Comparison of ENCODE assay signal across 31 cellular contexts in the genomic region with DNA sequence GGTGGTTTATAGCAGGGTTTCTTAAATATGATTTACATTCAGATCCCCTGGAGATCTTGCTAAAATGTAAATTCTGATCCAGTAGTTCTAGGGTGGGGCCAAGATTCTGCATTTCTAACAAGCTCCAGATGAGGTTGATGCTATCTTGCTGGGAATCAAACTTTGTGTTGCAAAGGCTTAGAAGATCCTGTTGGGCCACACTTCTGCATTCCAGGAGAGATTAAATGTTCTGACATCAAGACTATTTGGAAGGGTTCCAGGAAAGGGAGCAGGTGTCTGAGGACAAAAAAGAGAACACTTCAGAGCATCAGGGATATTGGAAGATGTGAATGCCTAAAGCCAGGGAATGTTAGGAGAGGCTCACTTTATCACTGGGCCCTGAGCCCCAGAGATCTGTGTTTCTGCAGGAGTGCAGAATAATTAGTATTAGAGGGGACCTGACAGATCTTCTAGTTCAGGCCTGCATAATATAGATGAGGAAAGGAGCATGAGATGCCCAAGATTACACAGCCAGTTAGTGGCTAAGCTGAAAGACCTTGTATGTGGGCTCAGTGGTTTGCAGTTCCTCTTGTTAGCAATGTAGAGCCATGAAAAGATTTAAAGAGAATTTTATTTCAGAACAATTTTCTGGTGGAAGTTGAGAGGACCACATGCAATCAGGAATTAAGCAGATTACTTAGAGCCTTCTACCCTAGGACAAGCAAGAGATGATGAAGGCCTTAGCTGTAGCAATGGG. TPM values are rescaled to one million over a fixed set of nuclear protein-coding genes. Genes with fewer than 3 reads are reported as not detected.
A peak's percentile ranks its signal among the peaks of the same experiment; 100 is the strongest.
DNase-seq lines count a peak whose midpoint lies in the region; ATAC-seq lines count a peak whose summit lies in the region.
"Had no signal": no experiment of that assay in that cellular context is flagged by ENCODE, and none has a peak within 500 bp of the region (broad histone marks: within the 10 kb centered on the region; RNA-seq: fewer than 3 reads in every experiment).

No MANE protein-coding gene starts in this region.

- H3K27ac ChIP-seq in mesenchymal stem cell (ENCODE audit: low read length, poor library complexity, severe bottlenecking) = no peak overlapping the region
- H3K27ac ChIP-seq: heart right ventricle, HL-60, upper lobe of right lung had no signal

- no peak for ATAC-seq in T-helper 17 cell
- no peak for ATAC-seq in memory B cell (ENCODE audit: low read depth)
- ATAC-seq in GM19467 (IDR thresholded peaks at IDR 0.05; ENCODE audit: unreplicated experiment) = no peak
- ATAC-seq: heart right ventricle; HepG2; left lobe of liver; naive thymus-derived CD8-positive, alpha-beta T cell; upper lobe of right lung had no signal

- H3K4ac ChIP-seq in mesenchymal stem cell (ENCODE audit: low read depth in 1 of 2, low read length in 2 of 2) = no peak overlapping the region

- no peak overlapping the region for H2BK5ac ChIP-seq in mesenchymal stem cell (ENCODE audit: low read depth, low read length, poor library complexity, severe bottlenecking)

- H2BK15ac ChIP-seq in mesenchymal stem cell (ENCODE audit: low read depth, poor library complexity, severe bottlenecking) = no peak overlapping the region

- no peak overlapping the region for H3K14ac ChIP-seq in mesenchymal stem cell (ENCODE audit: low read length in 2 of 2)

- H3K23ac ChIP-seq in mesenchymal stem cell (ENCODE audit: low read length in 2 of 2) = no peak overlapping the region

- H3K4me1 Mint-ChIP-seq in T-helper 17 cell (peaks cover 6% of the 10 kb centered on the region), memory B cell (peaks cover 65% of the 10 kb centered on the region)

- no peaks in the 10 kb centered on the region for H3K9me3 ChIP-seq in T-helper 17 cell (ENCODE audit: control insufficient read depth, low read length, poor library complexity, severe bottlenecking)
- no peaks in the 10 kb centered on the region for H3K9me3 ChIP-seq in mesenchymal stem cell (ENCODE audit: control insufficient read depth, low read length)
- H3K9me3 ChIP-seq: heart right ventricle, upper lobe of right lung had no signal

- H3K9ac ChIP-seq in mesenchymal stem cell (ENCODE audit: low read length) = no peak overlapping the region

- H3K27ac Mint-ChIP-seq in T-helper 17 cell (peak overlapping the region; percentile 57), memory B cell (peak overlapping the region; percentile 73)
- H3K27ac Mint-ChIP-seq: activated naive CD8-positive, alpha-beta T cell; activated T-helper 2 cell treated with anti-CD3 and anti-CD28 coated beads, Interferon-gamma antibody, Interleukin-2, Interleukin-4, amounts not matched to agents 10 μg/mL and 5 μg/mL and 100 μg/mL, durations not matched to agents 14 hours and 24 hours and 36 hours; mesothelial cell of epicardium had no signal

- no peaks in the 10 kb centered on the region for H3K4me1 ChIP-seq in mesenchymal stem cell (ENCODE audit: control insufficient read depth, insufficient read depth, low read depth, low read length)
- H3K4me1 ChIP-seq: upper lobe of right lung had no signal

- no peak overlapping the region for H3K4me3 Mint-ChIP-seq in T-helper 17 cell
- peak overlapping the region; percentile 45 for H3K4me3 Mint-ChIP-seq in memory B cell
- H3K4me3 Mint-ChIP-seq: activated naive CD8-positive, alpha-beta T cell; mesothelial cell of epicardium; naive thymus-derived CD8-positive, alpha-beta T cell had no signal

- no peak overlapping the region for H3K4me2 ChIP-seq in mesenchymal stem cell (ENCODE audit: low read length, poor library complexity, severe bottlenecking)

- H3K27me3 Mint-ChIP-seq in T-helper 17 cell = peaks cover 38% of the 10 kb centered on the region
- H3K27me3 Mint-ChIP-seq in memory B cell = no peaks in the 10 kb centered on the region
- H3K27me3 Mint-ChIP-seq: activated naive CD8-positive, alpha-beta T cell had no signal

- H2AFZ ChIP-seq in mesenchymal stem cell (ENCODE audit: low read depth, low read length) = no peak overlapping the region

- no peak overlapping the region for H3K18ac ChIP-seq in mesenchymal stem cell (ENCODE audit: low read depth in 1 of 2, low read length in 2 of 2)

- H4K91ac ChIP-seq in mesenchymal stem cell (ENCODE audit: low read length) = no peak overlapping the region

- H3K9me3 Mint-ChIP-seq in memory B cell = no peaks in the 10 kb centered on the region
- H3K9me3 Mint-ChIP-seq: activated T-helper 2 cell treated with anti-CD3 and anti-CD28 coated beads, Interferon-gamma antibody, Interleukin-2, Interleukin-4, amounts not matched to agents 10 μg/mL and 5 μg/mL and 100 μg/mL, durations not matched to agents 14 hours and 24 hours and 36 hours; naive thymus-derived CD8-positive, alpha-beta T cell had no signal

- H3K27me3 ChIP-seq in mesenchymal stem cell (ENCODE audit: control insufficient read depth in 1 of 2, insufficient read depth in 1 of 2, low read length in 2 of 2) = peaks cover 10 to 12% of the 10 kb centered on the region in 2 experiments
- H3K27me3 ChIP-seq: upper lobe of right lung had no signal

- H3K36me3 Mint-ChIP-seq in T-helper 17 cell (ENCODE audit: low read depth) (no peaks in the 10 kb centered on the region), memory B cell (peaks cover 59% of the 10 kb centered on the region)
- H3K36me3 Mint-ChIP-seq: activated naive CD8-positive, alpha-beta T cell; mesothelial cell of epicardium; naive thymus-derived CD8-positive, alpha-beta T cell had no signal

- H3K4me3 ChIP-seq in mesenchymal stem cell (ENCODE audit: insufficient read depth in 1 of 2, low read depth in 1 of 2, low read length in 2 of 2) = no peak overlapping the region
- H3K4me3 ChIP-seq: heart right ventricle, upper lobe of right lung had no signal

- H2BK120ac ChIP-seq in mesenchymal stem cell (ENCODE audit: low read depth, low read length) = no peak overlapping the region

- peak; percentile 45 for DNase-seq in DMS53 treated with DMSO at 0.1 percent for 48 hours (lab: John Stamatoyannopoulos, UW; ENCODE audit: unreplicated experiment)
- DNase-seq in HT-29 (ENCODE audit: low spot score) = peak; percentile 31
- no peak for DNase-seq in T-helper 17 cell
- no peak for DNase-seq in memory B cell (ENCODE audit: low spot score in 2 of 2)
- DNase-seq in retina = no peak
- DNase-seq in activated CD4-positive, alpha-beta T cell treated with anti-CD3 and anti-CD28 coated beads, Interleukin-2, amount 50 U/mL, for 4 hours = no peak
- DNase-seq in mesenchymal stem cell = no peak
- DNase-seq: activated CD4-positive, alpha-beta T cell treated with anti-CD3 and anti-CD28 coated beads, Interleukin-2, amount 50 U/mL, for 48 hours; activated CD4-positive, CD25-positive, alpha-beta regulatory T cell; activated CD8-positive, alpha-beta memory T cell treated with anti-CD3 and anti-CD28 coated beads, Interleukin-2, amount 50 U/mL, for 4 hours; cerebellar nuclear complex; DMS153; effector CD4-positive, alpha-beta T cell; GF-D8; H7; heart right ventricle; naive thymus-derived CD8-positive, alpha-beta T cell; NCI-H1436 treated with DMSO at 0.1 percent for 48 hours; NCI-H526 treated with DMSO at 0.1 percent for 48 hours; small intestine; stimulated activated CD4-positive, alpha-beta T cell treated with anti-CD3 and anti-CD28 coated beads, Interleukin-1b, Interleukin-23, amount 100 ng/mL, for 48 hours; T-helper 9 cell; upper lobe of right lung had no signal

- H3K36me3 ChIP-seq in mesenchymal stem cell (ENCODE audit: control insufficient read depth in 1 of 2, insufficient read depth in 2 of 2, low read depth in 1 of 2, low read length in 2 of 2) = no peaks in the 10 kb centered on the region
- H3K36me3 ChIP-seq: heart right ventricle, upper lobe of right lung had no signal

- no peak overlapping the region for H2BK12ac ChIP-seq in mesenchymal stem cell (ENCODE audit: low read length in 2 of 2)

- no peaks in the 10 kb centered on the region for H3K79me1 ChIP-seq in mesenchymal stem cell (replicated peaks; ENCODE audit: low read length, poor library complexity, severe bottlenecking)

- H4K8ac ChIP-seq in mesenchymal stem cell (ENCODE audit: low read length) = no peak overlapping the region

- H2AK5ac ChIP-seq in mesenchymal stem cell (ENCODE audit: low read length, severe bottlenecking) = no peak overlapping the region

RNA-seq across cellular contexts. Expression of a gene that starts 32.3 kb away (rescaled TPM):
- 0.08 and 0.16 TPM in 2 replicates for total RNA-seq in HT-29 (2014; rRNA removed; shearing (Covaris generic))
- total RNA-seq in T-helper 17 cell = 1 to 10 TPM in 1 of 2 donors, not detected in 1; 3.6 TPM
- not detected for polyA plus RNA-seq in mesenchymal stem cell (2013, experiment 1 of 2)
- not detected for polyA plus RNA-seq in mesenchymal stem cell (2013, experiment 2 of 2)
- total RNA-seq: activated T-helper 2 cell treated with anti-CD3 and anti-CD28 coated beads, Interferon-gamma antibody, Interleukin-2, Interleukin-4, amounts not matched to agents 10 μg/mL and 5 μg/mL and 100 μg/mL, durations not matched to agents 14 hours and 24 hours and 36 hours; fibroblast of villous mesenchyme; H7; HepG2 had no signal
- polyA plus RNA-seq: HepG2 had no signal

Comparison
In these comparisons a context has a peak if more than half of its experiments do, and no peak if none do; other contexts are left out.
1. DNase-seq: peak in DMS53 treated with DMSO at 0.1 percent for 48 hours (single experiment) and HT-29 (single experiment); none in T-helper 17 cell (0 of 3), memory B cell (0 of 2), retina (single experiment), activated CD4-positive, alpha-beta T cell treated with anti-CD3 and anti-CD28 coated beads, Interleukin-2, amount 50 U/mL, for 4 hours (0 of 2) and mesenchymal stem cell (single experiment).